8 cellular contexts compared by ENCODE assay signal in the genomic region with DNA sequence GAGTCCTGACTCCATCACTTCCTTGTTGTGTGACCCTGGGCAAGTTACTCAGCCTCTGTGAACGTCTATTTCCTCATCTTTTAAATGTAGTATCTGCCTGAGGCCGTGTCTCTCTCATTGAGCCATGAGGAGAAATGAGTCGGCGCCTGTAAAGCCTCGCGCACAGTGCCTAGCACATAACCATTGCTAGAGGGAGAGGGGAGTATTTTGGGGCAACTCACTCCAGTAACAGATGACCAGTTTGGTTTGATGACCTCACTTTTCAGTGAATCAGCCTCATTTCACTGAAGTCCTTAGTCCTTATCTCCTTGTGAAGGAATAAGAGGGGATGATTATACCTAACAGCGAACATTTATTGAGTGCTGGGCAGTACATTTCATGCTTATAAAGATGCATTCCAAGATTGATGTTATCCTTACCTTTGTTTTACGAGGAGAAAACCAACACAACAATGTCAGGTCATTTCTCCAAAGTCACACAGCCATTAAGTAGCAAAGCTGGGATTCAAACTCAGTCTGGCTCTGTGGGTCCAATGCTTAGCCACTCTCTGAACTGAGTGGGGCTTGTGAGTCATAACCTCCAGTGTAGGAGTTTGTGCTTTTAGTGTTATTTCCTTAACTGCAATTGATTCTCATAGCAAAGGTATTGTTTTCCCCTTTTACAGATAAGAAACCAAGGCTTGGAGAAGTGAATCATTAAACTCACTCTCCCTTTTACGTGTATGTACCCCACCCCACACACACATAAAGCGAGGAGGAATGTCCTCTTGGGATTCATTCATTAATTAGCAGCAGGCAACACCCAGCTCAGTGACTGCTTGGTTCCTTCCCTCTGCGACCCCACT. TPM values are rescaled to one million over a fixed set of nuclear protein-coding genes. Genes with fewer than 3 reads are reported as not detected.
DNase-seq lines count a peak whose midpoint lies in the region; ATAC-seq lines count a peak whose summit lies in the region.

No MANE protein-coding gene starts in this region.

- no peak overlapping the region for H3K4me3 Mint-ChIP-seq in CD4-positive, CD25-positive, alpha-beta regulatory T cell

- H3K27me3 Mint-ChIP-seq in CD4-positive, CD25-positive, alpha-beta regulatory T cell: no peaks in the 10 kb centered on the region

- DNase-seq in CD4-positive, CD25-positive, alpha-beta regulatory T cell: peak in 1 of 3 donors; percentile 13
- peak; percentile 80 for DNase-seq in activated CD8-positive, alpha-beta memory T cell treated with anti-CD3 and anti-CD28 coated beads, Interleukin-2, amount 50 U/mL, for 48 hours
- no peak for DNase-seq in left colon
- no peak for DNase-seq in SHP77 (lab: John Stamatoyannopoulos, UW)
- no peak for DNase-seq in NCI-H2171 (lab: John Stamatoyannopoulos, UW)
- DNase-seq in GM19238 (ENCODE audit: insufficient read length, low spot score): no peak

- H3K27me3 ChIP-seq in CD4-positive, CD25-positive, alpha-beta regulatory T cell (ENCODE audit: control insufficient read depth, insufficient read depth, low read length): no peaks in the 10 kb centered on the region

- no peaks in the 10 kb centered on the region for H3K36me3 ChIP-seq in CD4-positive, CD25-positive, alpha-beta regulatory T cell (ENCODE audit: control insufficient read depth, insufficient read depth, low read length)

- H3K4me1 Mint-ChIP-seq in CD4-positive, CD25-positive, alpha-beta regulatory T cell: peaks cover 0 to 4% (median 2%) of the 10 kb centered on the region in 4 donors

- intact Hi-C loops in left colon (cut with DNase I, micrococcal nuclease): no loop called here

- H3K36me3 Mint-ChIP-seq in CD4-positive, CD25-positive, alpha-beta regulatory T cell: peaks cover 11% of the 10 kb centered on the region

- no peaks in the 10 kb centered on the region for H3K9me3 ChIP-seq in CD4-positive, CD25-positive, alpha-beta regulatory T cell (ENCODE audit: control insufficient read depth in 2 of 2, low read length in 2 of 2)

- H3K9me3 Mint-ChIP-seq in CD4-positive, CD25-positive, alpha-beta regulatory T cell: peaks cover 0 to 1% (median 0%) of the 10 kb centered on the region in 7 donors

- H3K27ac Mint-ChIP-seq in CD4-positive, CD25-positive, alpha-beta regulatory T cell: peak overlapping the region in 2 of 3 donors; percentile 33 to 84

- H3K4me1 ChIP-seq in CD4-positive, CD25-positive, alpha-beta regulatory T cell (ENCODE audit: control insufficient read depth, insufficient read depth, low read length, poor library complexity, severe bottlenecking): no peaks in the 10 kb centered on the region

- H3K27ac ChIP-seq in CD4-positive, CD25-positive, alpha-beta regulatory T cell (ENCODE audit: insufficient read depth, low read length, poor library complexity, severe bottlenecking): no peak overlapping the region

- peak in 1 of 2 donors; percentile 30 for ATAC-seq in CD4-positive, CD25-positive, alpha-beta regulatory T cell (ENCODE audit: low read depth in 2 of 2)
- ATAC-seq in HG02885 (IDR thresholded peaks at IDR 0.05; ENCODE audit: poor library complexity, unreplicated experiment): peak; percentile 55
- peak; percentile 78 for ATAC-seq in left colon
- no peak for ATAC-seq in GM19452 (IDR thresholded peaks at IDR 0.05; ENCODE audit: unreplicated experiment)

- no peak overlapping the region for H3K4me3 ChIP-seq in CD4-positive, CD25-positive, alpha-beta regulatory T cell (ENCODE audit: low read depth, low read length)

RNA-seq across cellular contexts. Expression of a gene that starts 25.9 kb away (rescaled TPM):
- 16.4 TPM for total RNA-seq in CD4-positive, CD25-positive, alpha-beta regulatory T cell
- 1 to 10 TPM in 3 of 4 donors, under 1 TPM in 1; 0.68 to 1.7 (median 1.3) TPM for polyA plus RNA-seq in CD4-positive, CD25-positive, alpha-beta regulatory T cell
- 1 to 10 TPM; 7.0 to 8.1 TPM for total RNA-seq in left colon
